1 cellular context compared by ENCODE assay signal in genomic region chr16:27273670-27274522, GRCh38.
TF ChIP-seq lines count a peak whose summit lies in the region.

No MANE protein-coding gene starts in this region.

TF ChIP-seq in HepG2, 621 proteins besides CTCF, POLR2A, EP300 and RAD21 (continued from another document and continues in another):
- TF ChIP-seq GPBP1L1 (CRISPR knock-in tag; IDR thresholded peaks at IDR 0.05) (no peak), XRCC5 (optimal IDR thresholded peaks at IDR 0.05; ENCODE audit: low read length) (peak; percentile 83), ZNF281 (CRISPR knock-in tag; IDR thresholded peaks at IDR 0.05; ENCODE audit: borderline replicate concordance) (peak; percentile 74; the same call in 1 of the 2 replicates), CREBL2 (CRISPR knock-in tag; IDR thresholded peaks at IDR 0.05; ENCODE audit: borderline replicate concordance) (no peak), PBX3 (CRISPR knock-in tag; IDR thresholded peaks at IDR 0.05; ENCODE audit: borderline replicate concordance) (no peak), POLR2G (IDR thresholded peaks at IDR 0.05; ENCODE audit: low read depth, low read length) (no peak; the same call in 1 of the 2 replicates), RARG (CRISPR knock-in tag; IDR thresholded peaks at IDR 0.05; ENCODE audit: low read depth) (no peak), ZSCAN5A (CRISPR knock-in tag; IDR thresholded peaks at IDR 0.05; ENCODE audit: borderline replicate concordance) (peak; percentile 58; the same call in 1 of the 2 replicates), TRIM22 (IDR thresholded peaks at IDR 0.05) (no peak), PCBP2 (optimal IDR thresholded peaks at IDR 0.05; ENCODE audit: low read depth, low read length, poor library complexity, severe bottlenecking) (no peak), HMG20B (CRISPR knock-in tag; conservative IDR thresholded peaks at IDR 0.05) (peak; percentile 95), NPAS2 (CRISPR knock-in tag; IDR thresholded peaks at IDR 0.05; ENCODE audit: borderline replicate concordance) (no peak), ZNF276 (CRISPR knock-in tag; IDR thresholded peaks at IDR 0.05; ENCODE audit: low read depth) (no peak), SRF (IDR thresholded peaks at IDR 0.05; ENCODE audit: low read depth, low read length) (0 out of 2 replicates have a peak, but pooled peaks have one; percentile 18), DBP (CRISPR knock-in tag; IDR thresholded peaks at IDR 0.05; ENCODE audit: not compliant biosample characterization) (no peak), SNAI1 (CRISPR knock-in tag; IDR thresholded peaks at IDR 0.05; ENCODE audit: borderline replicate concordance) (no peak), ZBTB33 (CRISPR knock-in tag; IDR thresholded peaks at IDR 0.05) (peak; percentile 74), ZNF704 (CRISPR knock-in tag; IDR thresholded peaks at IDR 0.05; ENCODE audit: borderline replicate concordance) (no peak; the same call in 1 of the 2 replicates), ZNF280B (CRISPR knock-in tag; IDR thresholded peaks at IDR 0.05; ENCODE audit: borderline replicate concordance) (no peak), SMAD3 (CRISPR knock-in tag; IDR thresholded peaks at IDR 0.05) (peak; percentile 95; the same call in 1 of the 2 replicates), ZBTB25 (CRISPR knock-in tag; IDR thresholded peaks at IDR 0.05) (peak; percentile 82), SIX4 (CRISPR knock-in tag; IDR thresholded peaks at IDR 0.05) (peak; percentile 70)
